ENCODE assay signal across 1 cellular context in the genomic region with DNA sequence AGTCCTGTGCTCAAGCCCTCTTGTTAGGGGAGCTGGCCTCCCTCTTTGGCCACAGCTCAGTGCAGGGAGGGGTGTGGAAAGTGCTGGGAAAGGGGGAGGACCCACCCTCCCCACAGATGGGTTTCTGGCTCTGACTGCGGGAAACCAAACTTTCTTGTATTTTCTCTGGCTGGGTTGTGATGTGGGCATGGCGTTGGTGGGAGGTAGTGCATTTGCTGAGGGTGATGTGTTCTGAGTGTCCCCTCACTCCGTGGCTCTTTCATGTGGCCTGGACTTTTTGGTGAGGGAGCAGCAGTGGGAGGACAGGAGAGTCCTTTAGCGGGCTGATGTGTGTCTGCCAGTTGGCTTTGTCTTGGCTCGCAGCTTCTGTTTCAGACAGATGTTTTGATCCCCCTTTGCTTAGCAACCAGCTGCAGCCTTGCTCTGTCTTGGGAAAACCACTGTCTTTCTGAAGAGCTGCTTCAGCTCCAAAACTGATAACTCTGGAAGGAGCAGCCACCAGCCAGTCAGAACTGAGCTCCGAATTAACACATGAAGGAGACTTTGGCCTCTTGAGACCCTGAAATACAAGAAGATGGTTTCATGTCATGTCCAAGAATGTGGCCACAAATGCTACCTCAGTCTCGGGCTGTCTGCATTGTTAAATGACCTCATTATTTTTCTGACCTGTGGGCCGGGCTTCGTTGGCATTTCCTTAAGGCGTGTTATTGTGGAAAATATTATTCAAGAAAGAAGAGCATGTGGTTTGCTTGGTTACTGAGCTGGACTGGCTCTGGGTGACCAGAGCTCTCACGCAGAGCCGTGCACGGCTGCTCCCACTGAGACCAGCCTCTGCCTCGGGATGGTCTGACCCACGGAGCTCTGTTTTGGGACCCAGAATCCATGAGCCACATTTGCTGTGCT.
TF ChIP-seq lines count a peak whose summit lies in the region.

No MANE protein-coding gene starts in this region.

TF ChIP-seq in H1, 55 proteins besides CTCF, POLR2A, EP300 and RAD21:
- TF ChIP-seq KDM1A (IDR thresholded peaks at IDR 0.05; ENCODE audit: borderline replicate concordance, low read length) (no peak), ZNF274 (IDR thresholded peaks at IDR 0.05; ENCODE audit: borderline replicate concordance, extremely low read depth, low read length) (no peak), SIX5 (IDR thresholded peaks at IDR 0.05; ENCODE audit: low read depth, low read length) (no peak), POLR2AphosphoS5 (IDR thresholded peaks at IDR 0.05; ENCODE audit: low read depth, low read length) (no peak), HDAC6 (IDR thresholded peaks at IDR 0.05; ENCODE audit: low read depth, low read length) (no peak), GTF2F1 (IDR thresholded peaks at IDR 0.05; ENCODE audit: borderline replicate concordance, low read depth, low read length) (no peak), GABPA (IDR thresholded peaks at IDR 0.05; ENCODE audit: borderline replicate concordance, insufficient read depth, low read length) (no peak), JUND (IDR thresholded peaks at IDR 0.05; ENCODE audit: low read length) (no peak), EGR1 (IDR thresholded peaks at IDR 0.05; ENCODE audit: borderline replicate concordance, low read depth, low read length) (no peak), TAF1 (IDR thresholded peaks at IDR 0.05; ENCODE audit: low read depth, low read length) (no peak), SUZ12 (IDR thresholded peaks at IDR 0.05; ENCODE audit: low read length) (no peak), SP4 (IDR thresholded peaks at IDR 0.05; ENCODE audit: low read length) (no peak), KDM5A (IDR thresholded peaks at IDR 0.05; ENCODE audit: low read length) (no peak), SP1 (IDR thresholded peaks at IDR 0.05; ENCODE audit: low read depth, low read length) (no peak), TBP (IDR thresholded peaks at IDR 0.05; ENCODE audit: low read depth, low read length) (no peak), HDAC2 (IDR thresholded peaks at IDR 0.05; ENCODE audit: borderline replicate concordance in 1 of 2, low read depth in 2 of 2, low read length in 2 of 2) (no peak), SAP30 (IDR thresholded peaks at IDR 0.05; ENCODE audit: insufficient read depth, insufficient replicate concordance, low read length) (no peak), CBX8 (IDR thresholded peaks at IDR 0.05; ENCODE audit: borderline replicate concordance, low read depth, low read length) (no peak)
- TF ChIP-seq, protein P1, sequence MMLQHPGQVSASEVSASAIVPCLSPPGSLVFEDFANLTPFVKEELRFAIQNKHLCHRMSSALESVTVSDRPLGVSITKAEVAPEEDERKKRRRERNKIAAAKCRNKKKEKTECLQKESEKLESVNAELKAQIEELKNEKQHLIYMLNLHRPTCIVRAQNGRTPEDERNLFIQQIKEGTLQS (IDR thresholded peaks at IDR 0.05; ENCODE audit: insufficient read depth, low read depth, low read length) = no peak
- TF ChIP-seq, protein P2, sequence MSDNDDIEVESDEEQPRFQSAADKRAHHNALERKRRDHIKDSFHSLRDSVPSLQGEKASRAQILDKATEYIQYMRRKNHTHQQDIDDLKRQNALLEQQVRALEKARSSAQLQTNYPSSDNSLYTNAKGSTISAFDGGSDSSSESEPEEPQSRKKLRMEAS (IDR thresholded peaks at IDR 0.05) = no peak
